Comparison of ENCODE assay signal across 11 cellular contexts in genomic region chr2:43130548-43130875, GRCh38.
A peak's percentile ranks its signal among the peaks of the same experiment; 100 is the strongest.
DNase-seq lines count a peak whose midpoint lies in the region; ATAC-seq and TF ChIP-seq lines count a peak whose summit lies in the region.
"Had no signal": no experiment of that assay in that cellular context is flagged by ENCODE, and none has a peak within 500 bp of the region (broad histone marks: within the 10 kb centered on the region; RNA-seq: fewer than 3 reads in every experiment).

No MANE protein-coding gene starts in this region.

- H3K27me3 ChIP-seq in right cardiac atrium (ENCODE audit: control insufficient read depth, insufficient read depth): no peaks in the 10 kb centered on the region
- H3K27me3 ChIP-seq in uterus: no peaks in the 10 kb centered on the region

- ATAC-seq in right cardiac atrium (no peak), left cardiac atrium (no peak), natural killer cell (no peak), GM18498 (IDR thresholded peaks at IDR 0.05; ENCODE audit: unreplicated experiment) (no peak)

- H3K4me3 ChIP-seq in right cardiac atrium (ENCODE audit: low read length): no peak overlapping the region
- no peak overlapping the region for H3K4me3 ChIP-seq in uterus

- no peak for TF ChIP-seq POLR2A in uterus (IDR thresholded peaks at IDR 0.05)

- peak overlapping the region; percentile 63 for H3K4me3 Mint-ChIP-seq in natural killer cell

- H3K36me3 ChIP-seq in uterus: no peaks in the 10 kb centered on the region
- H3K36me3 ChIP-seq: WERI-Rb-1 had no signal

- H3K36me3 Mint-ChIP-seq in natural killer cell: no peaks in the 10 kb centered on the region

- peaks cover 73 to 85% of the 10 kb centered on the region in 2 donors for H3K4me1 Mint-ChIP-seq in natural killer cell

- intact Hi-C loops in right cardiac atrium (cut with DNase I): loop anchor here in 3 of 4 donors (5.0 to 10.0 kb wide), 2 partner anchors 97 to 354 kb away; partner anchors contain the start of gene ZFP36L2 (in 2 of the 3)
- intact Hi-C loops in left cardiac atrium (cut with DNase I): loop anchor here (5.0 to 10.0 kb wide), 3 partner anchors 94 to 354 kb away; partner anchors contain the start of gene ZFP36L2 (in 2 of the 2)
- intact Hi-C loops in natural killer cell (cut with micrococcal nuclease): no loop called here
- intact Hi-C loops in uterus (cut with DNase I; ENCODE audit: low total_unique reads): no loop called here

- DNase-seq in right cardiac atrium (peak in 1 of 3 donors; percentile 43), left cardiac atrium (no peak), caudate nucleus (lab: John Stamatoyannopoulos, UW) (no peak), natural killer cell (no peak), uterus (no peak), putamen (ENCODE audit: low spot score) (no peak)
- no peak for DNase-seq in stimulated activated CD8-positive, alpha-beta memory T cell treated with anti-CD3 and anti-CD28 coated beads, Interleukin-4, amount 100 ng/mL, for 48 hours
- DNase-seq: GOT3, NCI-H526 treated with DMSO at 0.1 percent for 48 hours, WERI-Rb-1 had no signal

- H3K9me3 Mint-ChIP-seq in natural killer cell: no peaks in the 10 kb centered on the region

- TF ChIP-seq CTCF in natural killer cell (IDR thresholded peaks at IDR 0.05): no peak
- TF ChIP-seq CTCF in uterus (IDR thresholded peaks at IDR 0.05): no peak

- H3K27ac ChIP-seq in right cardiac atrium (ENCODE audit: low read length): peak overlapping the region; percentile 22
- peak overlapping the region; percentile 8 for H3K27ac ChIP-seq in caudate nucleus (ENCODE audit: low read depth, low read length)
- peak overlapping the region; percentile 55 to 61 for H3K27ac ChIP-seq in uterus
- H3K27ac ChIP-seq: WERI-Rb-1 had no signal

- peak overlapping the region; percentile 87 to 96 for H3K27ac Mint-ChIP-seq in natural killer cell

- H3K9me3 ChIP-seq in right cardiac atrium (ENCODE audit: control insufficient read depth, low read length) (no peaks in the 10 kb centered on the region), uterus (no peaks in the 10 kb centered on the region)

- H3K27me3 Mint-ChIP-seq in natural killer cell (ENCODE audit: low read depth in 2 of 2): no peaks in the 10 kb centered on the region

- WGBS in right cardiac atrium: 96% methylated on average over 6 of the region's 6 CpGs

- H3K4me1 ChIP-seq in right cardiac atrium (ENCODE audit: control insufficient read depth, insufficient read depth, low read length) (peaks cover 14% of the 10 kb centered on the region), uterus (no peaks in the 10 kb centered on the region)

Comparison
In these comparisons a context has a peak if more than half of its experiments do, and no peak if none do; other contexts are left out.
1. H3K27ac ChIP-seq: peak in every context shown above with its lines; median percentile 58 in uterus; 22 in right cardiac atrium; 8 in caudate nucleus.
2. intact Hi-C loops: an anchor here in right cardiac atrium (5.0 to 10.0 kb wide) and left cardiac atrium (5.0 to 10.0 kb wide); none called in natural killer cell and uterus.